8 cellular contexts compared by ENCODE assay signal in genomic region chr3:133661454-133662255, GRCh38. TPM values are rescaled to one million over a fixed set of nuclear protein-coding genes. Genes with fewer than 3 reads are reported as not detected.
DNase-seq lines count a peak whose midpoint lies in the region; ATAC-seq and TF ChIP-seq lines count a peak whose summit lies in the region.

TSS of gene TOPBP1 (minus strand) at chr3:133661941. CDS start at chr3:133661127, 814 bp downstream.

- H3K4me3 ChIP-seq in PC-9: peak within 1 kb of the TSS; percentile 95
- H3K4me3 ChIP-seq in mucosa of stomach (ENCODE audit: low read length): peak within 1 kb of the TSS; percentile 95

- no peaks in the 10 kb centered on the region for H3K27me3 Mint-ChIP-seq in activated T-cell treated with anti-CD3 and anti-CD28 coated beads, Interleukin-2, amount 50 U/mL, for 4 hours (ENCODE audit: low read depth)

- H3K36me3 ChIP-seq in PC-9 (ENCODE audit: low read depth) (peaks cover 14% of the 10 kb centered on the region), mucosa of stomach (ENCODE audit: control insufficient read depth, insufficient read depth, low read length) (no peaks in the 10 kb centered on the region)

- H3K4me1 ChIP-seq in PC-9 (replicated peaks; ENCODE audit: insufficient read depth) (peaks cover 22% of the 10 kb centered on the region; the same call in 1 of the 2 replicates), mucosa of stomach (ENCODE audit: control insufficient read depth, insufficient read depth, low read length) (peaks cover 15% of the 10 kb centered on the region)

- H4K20me1 ChIP-seq in PC-9 (ENCODE audit: insufficient read depth): no peaks in the 10 kb centered on the region; the same call in 1 of the 2 replicates

- peaks cover 37% of the 10 kb centered on the region for H3K4me1 Mint-ChIP-seq in activated T-cell treated with anti-CD3 and anti-CD28 coated beads, Interleukin-2, amount 50 U/mL, for 4 hours (ENCODE audit: low read depth)

- H3K9ac ChIP-seq in mucosa of stomach (ENCODE audit: low read length): peak within 1 kb of the TSS; percentile 96

- POLR2A ChIA-PET in PC-9 (lab: Charles Lee; ENCODE audit: unreplicated experiment): interaction anchor here (0.6 kb wide), 1 partner anchor 210 kb away, joined by 5 read pairs; no protein-coding TSS in a partner anchor

- peak within 1 kb of the TSS; percentile 95 for H3K4me3 Mint-ChIP-seq in activated T-cell treated with anti-CD3 and anti-CD28 coated beads, Interleukin-2, amount 50 U/mL, for 4 hours

- H3K9me3 Mint-ChIP-seq in activated T-cell treated with anti-CD3 and anti-CD28 coated beads, Interleukin-2, amount 50 U/mL, for 4 hours: no peaks in the 10 kb centered on the region

- peaks cover 4% of the 10 kb centered on the region for H3F3A ChIP-seq in PC-9 (ENCODE audit: insufficient read depth, low read depth)

- H3K79me2 ChIP-seq in PC-9 (ENCODE audit: low read depth): peaks cover 32% of the 10 kb centered on the region

- H3K4me2 ChIP-seq in PC-9: peak within 1 kb of the TSS; percentile 96

- H3K9me2 ChIP-seq in PC-9 (ENCODE audit: insufficient read depth): no peaks in the 10 kb centered on the region

- ATAC-seq in GM21737 (IDR thresholded peaks at IDR 0.05; ENCODE audit: unreplicated experiment): peak; percentile 87
- peak; percentile 88 to 92 for ATAC-seq in activated T-cell treated with anti-CD3 and anti-CD28 coated beads, Interleukin-2, amount 50 U/mL, for 4 hours
- ATAC-seq in esophagus mucosa: peak; percentile 87

- H2AFZ ChIP-seq in PC-9: peak within 1 kb of the TSS; percentile 96

- H3K27me3 ChIP-seq in PC-9 (ENCODE audit: insufficient read depth, low read depth) (no peaks in the 10 kb centered on the region), mucosa of stomach (ENCODE audit: control insufficient read depth, insufficient read depth, low read length) (no peaks in the 10 kb centered on the region)

- H3K9me3 ChIP-seq in PC-9 (ENCODE audit: insufficient read depth, low read depth): no peaks in the 10 kb centered on the region
- no peaks in the 10 kb centered on the region for H3K9me3 ChIP-seq in mucosa of stomach (ENCODE audit: control insufficient read depth, low read length)

- CTCF ChIA-PET in PC-9 (lab: Charles Lee): interaction anchor here (0.6 to 0.7 kb wide), 3 partner anchors 205 to 1404 kb away, joined by 3 to 10 read pairs (median 3); no protein-coding TSS in a partner anchor

- peak within 1 kb of the TSS; percentile 36; the same call in 1 of the 2 replicates for H3K27ac ChIP-seq in PC-9

- intact Hi-C loops in PC-9 (cut with micrococcal nuclease; ENCODE audit: unreplicated experiment): loop anchor here (2.0 to 10.0 kb wide), 4 partner anchors 143 to 937 kb away; partner anchors contain the start of genes NPHP3 and SRPRB

- TF ChIP-seq CTCF in PC-9 (conservative IDR thresholded peaks at IDR 0.05): no peak

- BruUV-seq in PC-9 (replicated peaks; lab: Mats Ljungman, UMichigan): TSS peak; percentile 57

- DNase-seq in DMS79 (lab: John Stamatoyannopoulos, UW) (peak; percentile 90), KG1 (lab: John Stamatoyannopoulos, UW) (peak; percentile 72), PC-9 (peak; percentile 52 to 73)
- peak; percentile 81 for DNase-seq in activated T-cell treated with anti-CD3 and anti-CD28 coated beads, Interleukin-2, amount 50 U/mL, for 4 hours
- peak; percentile 64 to 71 for DNase-seq in stimulated activated CD8-positive, alpha-beta memory T cell treated with anti-CD3 and anti-CD28 coated beads, Interleukin-7, amount 100 ng/mL, for 1 hour (ENCODE audit: low read depth in 2 of 2)

- H3K36me3 Mint-ChIP-seq in activated T-cell treated with anti-CD3 and anti-CD28 coated beads, Interleukin-2, amount 50 U/mL, for 4 hours (ENCODE audit: insufficient read depth): peaks cover 24% of the 10 kb centered on the region

RNA-seq across cellular contexts. Expression of gene TOPBP1, which starts in this region (rescaled TPM):
- total RNA-seq in PC-9 (2021) (42.2 and 52.2 TPM in 2 replicates), esophagus mucosa (16.7 TPM)
- total RNA-seq in activated T-cell treated with anti-CD3 and anti-CD28 coated beads, Interleukin-2, amount 50 U/mL, for 4 hours: 10 to 100 TPM; 61.0 to 65.9 (median 61.5) TPM

Comparison
In these comparisons a context has a peak if more than half of its experiments do, and no peak if none do; other contexts are left out.
1. Peak in every context shown above with its lines: DNase-seq, ATAC-seq, H3K4me3 ChIP-seq and H3K27ac ChIP-seq.